ENCODE assay signal across 10 cellular contexts in genomic region chr16:30482366-30482765, GRCh38. TPM values are rescaled to one million over a fixed set of nuclear protein-coding genes. Genes with fewer than 3 reads are reported as not detected.
A peak's percentile ranks its signal among the peaks of the same experiment; 100 is the strongest.
DNase-seq lines count a peak whose midpoint lies in the region; TF ChIP-seq lines count a peak whose summit lies in the region.
"Had no signal": no experiment of that assay in that cellular context is flagged by ENCODE, and none has a peak within 500 bp of the region (broad histone marks: within the 10 kb centered on the region; RNA-seq: fewer than 3 reads in every experiment).

No MANE protein-coding gene starts in this region.

- peak; percentile 13 for DNase-seq in Calu3
- peak; percentile 69 for DNase-seq in OCI-M1 (lab: John Stamatoyannopoulos, UW)
- peak in 1 of 2 donors; percentile 30 for DNase-seq in foreskin fibroblast
- no peak for DNase-seq in stimulated activated CD4-positive, alpha-beta T cell treated with anti-CD3 and anti-CD28 coated beads, Interleukin-1b, Interleukin-23, amount 100 ng/mL, for 48 hours
- no peak for DNase-seq in GM19240 (ENCODE audit: insufficient read length, low spot score)
- no peak for DNase-seq in stimulated activated CD4-positive, alpha-beta T cell treated with anti-CD3 and anti-CD28 coated beads, Interleukin-4, amount 100 ng/mL, for 4 hours
- DNase-seq: amygdala, heart right ventricle, naive B cell, NCI-H2029 treated with DMSO at 0.1 percent for 48 hours had no signal

- H3K9me3 Mint-ChIP-seq in Calu3 (ENCODE audit: low read depth, unreplicated experiment): no peaks in the 10 kb centered on the region
- H3K9me3 Mint-ChIP-seq: naive B cell had no signal

- CTCF ChIA-PET in Calu3 (lab: Charles Lee): interaction anchor here (1.0 kb wide), 1 partner anchor 10 kb away, joined by 3 read pairs; no protein-coding TSS in a partner anchor

- H3K36me3 Mint-ChIP-seq in Calu3 (ENCODE audit: insufficient read depth, unreplicated experiment): no peaks in the 10 kb centered on the region

- BruUV-seq in Calu3 (replicated peaks; lab: Mats Ljungman, UMichigan): no TSS peak

- no peak overlapping the region for H3K27ac Mint-ChIP-seq in Calu3 (ENCODE audit: unreplicated experiment)

- peaks cover 45% of the 10 kb centered on the region for H3K27me3 Mint-ChIP-seq in Calu3 (ENCODE audit: unreplicated experiment)
- H3K27me3 Mint-ChIP-seq: naive B cell had no signal

- no peak overlapping the region for H3K4me3 Mint-ChIP-seq in Calu3 (ENCODE audit: low read depth, unreplicated experiment)
- H3K4me3 Mint-ChIP-seq: naive B cell had no signal

- H3K4me3 ChIP-seq in foreskin fibroblast (ENCODE audit: low read depth in 1 of 2, low read length in 2 of 2): no peak overlapping the region
- H3K4me3 ChIP-seq: heart right ventricle had no signal

- no peaks in the 10 kb centered on the region for H3K4me1 Mint-ChIP-seq in Calu3 (ENCODE audit: low read depth, unreplicated experiment)

- intact Hi-C loops in Calu3 (cut with micrococcal nuclease; ENCODE audit: unreplicated experiment): no loop called here

- TF ChIP-seq CTCF in Calu3 (IDR thresholded peaks at IDR 0.05; ENCODE audit: unreplicated experiment): no peak
- peak; percentile 14 for TF ChIP-seq CTCF in foreskin fibroblast (IDR thresholded peaks at IDR 0.05; ENCODE audit: low read depth, low read length)

RNA-seq across cellular contexts. Expression of gene ITGAL, which starts 9.8 kb away (rescaled TPM):
- not detected in 2 replicates for total RNA-seq in Calu3 (2022)

RNA-seq across cellular contexts. Expression of gene SEPHS2, which starts 36.7 kb away (rescaled TPM):
- 85.0 and 109 TPM in 2 replicates for total RNA-seq in Calu3 (2022)

RNA-seq across cellular contexts. Expression of gene ZNF768, which starts 44.0 kb away (rescaled TPM):
- total RNA-seq in Calu3 (2022): 40.8 and 42.6 TPM in 2 replicates

RNA-seq across cellular contexts. Expression of gene ZNF747, which starts 52.3 kb away (rescaled TPM):
- total RNA-seq in Calu3 (2022): 12.3 and 15.4 TPM in 2 replicates

RNA-seq across cellular contexts. Expression of gene DCTPP1, which starts 52.5 kb away (rescaled TPM):
- 120 and 124 TPM in 2 replicates for total RNA-seq in Calu3 (2022)

Comparison
In these comparisons a context has a peak if more than half of its experiments do, and no peak if none do; other contexts are left out.
1. DNase-seq: peak in Calu3 (single experiment) and OCI-M1 (single experiment); none in stimulated activated CD4-positive, alpha-beta T cell treated with anti-CD3 and anti-CD28 coated beads, Interleukin-1b, Interleukin-23, amount 100 ng/mL, for 48 hours (single experiment), GM19240 (single experiment) and stimulated activated CD4-positive, alpha-beta T cell treated with anti-CD3 and anti-CD28 coated beads, Interleukin-4, amount 100 ng/mL, for 4 hours (0 of 2).